ENCODE assay signal across 15 cellular contexts in genomic region chrX:35711281-35711680, GRCh38.
A peak's percentile ranks its signal among the peaks of the same experiment; 100 is the strongest.
DNase-seq lines count a peak whose midpoint lies in the region; TF ChIP-seq lines count a peak whose summit lies in the region.
"Had no signal": no experiment of that assay in that cellular context is flagged by ENCODE, and none has a peak within 500 bp of the region (broad histone marks: within the 10 kb centered on the region; RNA-seq: fewer than 3 reads in every experiment).

No MANE protein-coding gene starts in this region.

- CTCF ChIA-PET in A673 (lab: Charles Lee) = no interaction called here

- H3K4me3 ChIP-seq in astrocyte of the spinal cord (ENCODE audit: low read depth, low read length) (no peak overlapping the region), A673 (ENCODE audit: low read depth, low read length, poor library complexity, severe bottlenecking) (no peak overlapping the region)
- H3K4me3 ChIP-seq: BLaER1 treated with 17β-estradiol and CSF1 and Interleukin-3, amounts not matched to agents 10 nM and 100 nM; GM12878 had no signal

- DNase-seq in LHCN-M2 (ENCODE audit: low read depth) (peak; percentile 8), astrocyte of the spinal cord (ENCODE audit: low read depth, low spot score) (peak; percentile 76), kidney tubule cell (ENCODE audit: low spot score) (peak; percentile 71), cerebellar cortex (ENCODE audit: low spot score) (no peak), 8988T (no peak), A673 (ENCODE audit: low spot score) (no peak)
- no peak for DNase-seq in activated effector memory CD4-positive, alpha-beta T cell treated with Interleukin-2 at 50 U/mL for 16 hours
- DNase-seq: NCI-H1417, NCI-H1930, NCI-H2171 treated with DMSO at 0.1 percent for 48 hours, NCI-H82 had no signal

- no peaks in the 10 kb centered on the region for H3K36me3 ChIP-seq in A673 (ENCODE audit: insufficient read depth, low read length, poor library complexity, severe bottlenecking)
- H3K36me3 ChIP-seq: BLaER1 treated with 17β-estradiol and CSF1 and Interleukin-3, amounts not matched to agents 10 nM and 100 nM had no signal

- no peaks in the 10 kb centered on the region for H3K27me3 ChIP-seq in A673 (replicated peaks; ENCODE audit: insufficient read depth, low read depth, low read length, poor library complexity)

- no peak for TF ChIP-seq CTCF in astrocyte of the spinal cord (IDR thresholded peaks at IDR 0.05; ENCODE audit: low read depth, low read length)
- TF ChIP-seq CTCF in A673 (conservative IDR thresholded peaks at IDR 0.05; ENCODE audit: low read depth, low read length) = no peak

- H3K9me3 ChIP-seq in A673 (ENCODE audit: low read depth, low read length, poor library complexity, severe bottlenecking) = no peaks in the 10 kb centered on the region
- H3K9me3 ChIP-seq: BLaER1 treated with 17β-estradiol and CSF1 and Interleukin-3, amounts not matched to agents 10 nM and 100 nM had no signal

- POLR2A ChIA-PET in A673 (lab: Charles Lee; ENCODE audit: low non-redundant PET) = no interaction called here

- H3K27ac ChIP-seq in A673 (ENCODE audit: low read depth, low read length, poor library complexity, severe bottlenecking) = no peak overlapping the region
- H3K27ac ChIP-seq: BLaER1 treated with 17β-estradiol and CSF1 and Interleukin-3, amounts not matched to agents 10 nM and 100 nM; HL-60; KMS-11 had no signal

- BruUV-seq in A673 (replicated peaks; lab: Mats Ljungman, UMichigan) = no TSS peak

- H3K4me1 ChIP-seq in A673 (ENCODE audit: insufficient read depth, low read length, poor library complexity, severe bottlenecking) = no peaks in the 10 kb centered on the region

- in situ Hi-C loops in astrocyte of the spinal cord (cut with HindIII; ENCODE audit: low sequenced_read_pairs) = no loop called here

- intact Hi-C loops in A673 (cut with micrococcal nuclease; ENCODE audit: unreplicated experiment) = no loop called here

Comparison
In these comparisons a context has a peak if more than half of its experiments do, and no peak if none do; other contexts are left out.
1. DNase-seq: peak in LHCN-M2 (single experiment), astrocyte of the spinal cord (single experiment) and kidney tubule cell (single experiment); none in cerebellar cortex (single experiment), 8988T (single experiment), A673 (single experiment) and activated effector memory CD4-positive, alpha-beta T cell treated with Interleukin-2 at 50 U/mL for 16 hours (single experiment).